9 cellular contexts compared by ENCODE assay signal in genomic region chr13:45807520-45808099, GRCh38. TPM values are rescaled to one million over a fixed set of nuclear protein-coding genes. Genes with fewer than 3 reads are reported as not detected.
DNase-seq lines count a peak whose midpoint lies in the region; ATAC-seq and TF ChIP-seq lines count a peak whose summit lies in the region.
"Had no signal": no experiment of that assay in that cellular context is flagged by ENCODE, and none has a peak within 500 bp of the region (broad histone marks: within the 10 kb centered on the region; RNA-seq: fewer than 3 reads in every experiment).

No MANE protein-coding gene starts in this region.

- H3K27me3 ChIP-seq in DND-41 (ENCODE audit: insufficient read depth, low read length, poor library complexity) (peaks cover 10% of the 10 kb centered on the region), OCI-LY3 (ENCODE audit: low read depth, low read length) (no peaks in the 10 kb centered on the region)

- H3K36me3 ChIP-seq in DND-41 (ENCODE audit: insufficient read depth, low read length) (no peaks in the 10 kb centered on the region), OCI-LY3 (replicated peaks; ENCODE audit: low read depth, low read length) (no peaks in the 10 kb centered on the region)

- H3K4me3 Mint-ChIP-seq in activated T-helper 2 cell treated with anti-CD3 and anti-CD28 coated beads, Interferon-gamma antibody, Interleukin-2, Interleukin-4, amounts not matched to agents 10 μg/mL and 5 μg/mL and 100 μg/mL, durations not matched to agents 14 hours and 24 hours and 36 hours (ENCODE audit: low read depth) = no peak overlapping the region

- H3K27ac ChIP-seq in DND-41 (ENCODE audit: low read length) (no peak overlapping the region), OCI-LY3 (ENCODE audit: low read length) (no peak overlapping the region)
- H3K27ac ChIP-seq: skin epidermis had no signal

- intact Hi-C loops in activated T-helper 2 cell treated with anti-CD3 and anti-CD28 coated beads, Interferon-gamma antibody, Interleukin-2, Interleukin-4, amounts not matched to agents 10 μg/mL and 5 μg/mL and 100 μg/mL, durations not matched to agents 14 hours and 24 hours and 36 hours (cut with micrococcal nuclease) = loop anchor here (10.0 kb wide), 1 partner anchor 317 kb away; no protein-coding TSS in a partner anchor

- no peaks in the 10 kb centered on the region for H3K9me3 Mint-ChIP-seq in activated T-helper 2 cell treated with anti-CD3 and anti-CD28 coated beads, Interferon-gamma antibody, Interleukin-2, Interleukin-4, amounts not matched to agents 10 μg/mL and 5 μg/mL and 100 μg/mL, durations not matched to agents 14 hours and 24 hours and 36 hours

- no peaks in the 10 kb centered on the region for H3K9me3 ChIP-seq in DND-41 (ENCODE audit: insufficient read depth, low read length, severe bottlenecking)
- H3K9me3 ChIP-seq in OCI-LY3 (ENCODE audit: insufficient read depth, low read length) = no peaks in the 10 kb centered on the region

- no peak overlapping the region for H3K27ac Mint-ChIP-seq in activated T-helper 2 cell treated with anti-CD3 and anti-CD28 coated beads, Interferon-gamma antibody, Interleukin-2, Interleukin-4, amounts not matched to agents 10 μg/mL and 5 μg/mL and 100 μg/mL, durations not matched to agents 14 hours and 24 hours and 36 hours

- H3K4me1 Mint-ChIP-seq in activated T-helper 2 cell treated with anti-CD3 and anti-CD28 coated beads, Interferon-gamma antibody, Interleukin-2, Interleukin-4, amounts not matched to agents 10 μg/mL and 5 μg/mL and 100 μg/mL, durations not matched to agents 14 hours and 24 hours and 36 hours (ENCODE audit: low read depth) = peaks cover 4% of the 10 kb centered on the region

- H3K79me2 ChIP-seq in DND-41 (ENCODE audit: insufficient read depth, low read length) = no peaks in the 10 kb centered on the region
- H3K79me2 ChIP-seq in OCI-LY3 (ENCODE audit: low read length) = no peaks in the 10 kb centered on the region

- H2AFZ ChIP-seq in DND-41 (ENCODE audit: low read depth, low read length) (no peak overlapping the region), OCI-LY3 (ENCODE audit: low read depth, low read length) (no peak overlapping the region)

- H3K4me3 ChIP-seq in DND-41 (ENCODE audit: low read depth in 1 of 2, low read length in 2 of 2) (no peak overlapping the region), OCI-LY3 (ENCODE audit: low read length) (no peak overlapping the region)
- H3K4me3 ChIP-seq: skin epidermis had no signal

- peaks cover 8% of the 10 kb centered on the region for H3K27me3 Mint-ChIP-seq in activated T-helper 2 cell treated with anti-CD3 and anti-CD28 coated beads, Interferon-gamma antibody, Interleukin-2, Interleukin-4, amounts not matched to agents 10 μg/mL and 5 μg/mL and 100 μg/mL, durations not matched to agents 14 hours and 24 hours and 36 hours (ENCODE audit: low read depth)

- H3K4me1 ChIP-seq in DND-41 (ENCODE audit: insufficient read depth, low read length) (no peaks in the 10 kb centered on the region), OCI-LY3 (ENCODE audit: low read length) (no peaks in the 10 kb centered on the region)

- no peaks in the 10 kb centered on the region for H3K36me3 Mint-ChIP-seq in activated T-helper 2 cell treated with anti-CD3 and anti-CD28 coated beads, Interferon-gamma antibody, Interleukin-2, Interleukin-4, amounts not matched to agents 10 μg/mL and 5 μg/mL and 100 μg/mL, durations not matched to agents 14 hours and 24 hours and 36 hours (ENCODE audit: low read depth)

- ATAC-seq in DND-41 (ENCODE audit: insufficient read depth, low read depth) (no peak), GM18502 (IDR thresholded peaks at IDR 0.05; ENCODE audit: poor library complexity, unreplicated experiment) (no peak), GM18520 (IDR thresholded peaks at IDR 0.05; ENCODE audit: unreplicated experiment) (no peak)

- H3K9ac ChIP-seq in DND-41 (ENCODE audit: low read depth, low read length) = no peak overlapping the region
- no peak overlapping the region for H3K9ac ChIP-seq in OCI-LY3 (ENCODE audit: low read length)

- H4K20me1 ChIP-seq in DND-41 (ENCODE audit: insufficient read depth, low read length) (no peaks in the 10 kb centered on the region), OCI-LY3 (ENCODE audit: insufficient read depth, low read length) (no peaks in the 10 kb centered on the region)

- DNase-seq in DND-41 = no peak
- peak; percentile 29 for DNase-seq in HS-5 (ENCODE audit: low read depth)
- DNase-seq in central memory CD4-positive, alpha-beta T cell = peak; percentile 9
- DNase-seq in left kidney (ENCODE audit: low read depth, low spot score) = peak; percentile 71
- DNase-seq in activated T-helper 2 cell treated with anti-CD3 and anti-CD28 coated beads, Interferon-gamma antibody, Interleukin-2, Interleukin-4, amounts not matched to agents 10 μg/mL and 5 μg/mL and 100 μg/mL, durations not matched to agents 14 hours and 24 hours and 36 hours (ENCODE audit: low spot score) = no peak

- peak; percentile 44 for TF ChIP-seq CTCF in DND-41 (IDR thresholded peaks at IDR 0.05; ENCODE audit: borderline replicate concordance, extremely low read depth, low read length, poor library complexity, severe bottlenecking)
- peak; percentile 76 for TF ChIP-seq CTCF in OCI-LY3 (IDR thresholded peaks at IDR 0.05; ENCODE audit: low read depth, low read length)

- H3K4me2 ChIP-seq in DND-41 (ENCODE audit: insufficient read depth, low read length) (no peak overlapping the region), OCI-LY3 (ENCODE audit: low read length) (no peak overlapping the region)

RNA-seq across cellular contexts. Expression of gene SIAH3, which starts 43.9 kb away (rescaled TPM):
- 0.07 TPM in 2 replicates for total RNA-seq in activated T-helper 2 cell treated with anti-CD3 and anti-CD28 coated beads, Interferon-gamma antibody, Interleukin-2, Interleukin-4, amounts not matched to agents 10 μg/mL and 5 μg/mL and 100 μg/mL, durations not matched to agents 14 hours and 24 hours and 36 hours

Comparison
In these comparisons a context has a peak if more than half of its experiments do, and no peak if none do; other contexts are left out.
1. DNase-seq: peak in HS-5 (single experiment), central memory CD4-positive, alpha-beta T cell (single experiment) and left kidney (single experiment); none in DND-41 (single experiment) and activated T-helper 2 cell treated with anti-CD3 and anti-CD28 coated beads, Interferon-gamma antibody, Interleukin-2, Interleukin-4, amounts not matched to agents 10 μg/mL and 5 μg/mL and 100 μg/mL, durations not matched to agents 14 hours and 24 hours and 36 hours (single experiment).